9 cellular contexts compared by ENCODE assay signal in genomic region chr2:209766613-209767012, GRCh38. TPM values are rescaled to one million over a fixed set of nuclear protein-coding genes. Genes with fewer than 3 reads are reported as not detected.
"Had no signal": no experiment of that assay in that cellular context is flagged by ENCODE, and none has a peak within 500 bp of the region (broad histone marks: within the 10 kb centered on the region; RNA-seq: fewer than 3 reads in every experiment).

No MANE protein-coding gene starts in this region.

- DNase-seq: GDM1, GF-D8 had no signal

- FAIRE-seq: G401.6, GM12878, GM12891, GM12892, GM18507, GM19239 had no signal

- H3K4me3 ChIP-seq: GM12878 had no signal

- ATAC-seq: GM12878 had no signal

RNA-seq across cellular contexts. Expression of gene UNC80, which starts 5.0 kb away (rescaled TPM):
- total RNA-seq: G401, GM12878 had no signal
- polyA plus RNA-seq: GM12878 had no signal
